In the genomic region with DNA sequence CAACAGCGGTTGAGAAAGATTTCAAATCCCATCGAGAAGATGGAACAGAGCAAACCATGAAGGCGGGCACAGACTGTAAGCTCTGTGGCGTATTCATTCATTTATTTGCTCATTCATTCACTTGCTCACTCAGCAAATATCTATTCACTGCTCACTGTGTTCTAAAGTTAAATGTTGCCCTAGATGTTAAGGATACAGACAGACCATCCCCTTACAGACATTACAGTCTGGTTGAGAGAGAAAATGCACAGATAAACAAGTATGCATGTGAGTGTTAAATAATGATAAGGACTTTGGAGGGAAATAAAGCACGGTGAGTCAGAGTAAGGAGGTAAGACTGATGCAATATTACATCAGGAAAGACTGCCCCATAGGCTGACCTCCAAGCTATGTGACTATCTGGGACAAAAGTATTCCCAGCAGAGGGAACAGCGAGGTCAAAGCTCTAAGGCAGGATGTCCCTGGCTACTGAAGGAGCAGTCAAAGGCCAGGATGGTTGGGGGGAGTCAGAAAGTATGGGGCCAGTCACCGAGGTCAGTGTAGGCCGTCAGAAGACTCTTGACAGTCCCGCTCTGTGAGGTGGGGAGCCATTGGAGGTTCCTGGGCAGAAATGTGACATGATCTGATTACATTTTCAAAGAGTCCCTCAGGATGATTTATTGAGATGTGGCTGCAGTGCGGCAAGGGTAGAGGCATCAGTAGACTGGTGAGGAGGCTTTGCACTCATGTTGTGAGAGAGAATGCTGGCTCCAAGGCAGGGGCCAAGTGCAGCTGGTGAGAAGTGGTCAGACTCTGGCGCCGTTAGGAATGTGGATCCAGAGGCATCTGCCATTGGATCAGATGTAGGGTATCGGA, we compare ENCODE assay signal across 7 cellular contexts. TPM values are rescaled to one million over a fixed set of nuclear protein-coding genes. Genes with fewer than 3 reads are reported as not detected.
DNase-seq lines count a peak whose midpoint lies in the region; ATAC-seq and TF ChIP-seq lines count a peak whose summit lies in the region.

No MANE protein-coding gene starts in this region.

- H3K4me1 Mint-ChIP-seq in GM23338 = peaks cover 64% of the 10 kb centered on the region

- no peaks in the 10 kb centered on the region for H3K9me3 ChIP-seq in iPS-20b (ENCODE audit: insufficient read depth, low read depth, low read length)
- H3K9me3 ChIP-seq in subcutaneous abdominal adipose tissue (ENCODE audit: control insufficient read depth in 5 of 5, low read length in 5 of 5) = no peaks in the 10 kb centered on the region

- no peak overlapping the region for H3K4me3 Mint-ChIP-seq in GM23338

- H3K9ac ChIP-seq in iPS-20b (ENCODE audit: low read depth, low read length) = peak overlapping the region; percentile 4; the same call in 1 of the 2 replicates
- peak overlapping the region in 3 of 5 donors; percentile 0 to 82 (median 9) for H3K9ac ChIP-seq in subcutaneous abdominal adipose tissue (ENCODE audit: low read length in 5 of 5)

- H3K4me2 ChIP-seq in GM23338 = no peak overlapping the region

- no peak overlapping the region for H3K27ac Mint-ChIP-seq in GM23338

- H3K9me3 Mint-ChIP-seq in GM23338 = no peaks in the 10 kb centered on the region

- no peaks in the 10 kb centered on the region for H3K36me3 Mint-ChIP-seq in GM23338 (ENCODE audit: low read depth)

- H3K79me2 ChIP-seq in GM23338 (replicated peaks; ENCODE audit: insufficient read depth) = no peaks in the 10 kb centered on the region

- H3K27ac ChIP-seq in iPS-20b (ENCODE audit: low read length) = no peak overlapping the region
- H3K27ac ChIP-seq in subcutaneous abdominal adipose tissue (ENCODE audit: low read depth, low read length) = peak overlapping the region; percentile 92
- H3K27ac ChIP-seq in GM23338 (ENCODE audit: low read depth) = no peak overlapping the region

- H2AFZ ChIP-seq in GM23338 = no peak overlapping the region

- H3K4me3 ChIP-seq in iPS-20b (ENCODE audit: low read length) (no peak overlapping the region), subcutaneous abdominal adipose tissue (ENCODE audit: low read depth in 1 of 5, low read length in 5 of 5) (no peak overlapping the region), GM23338 (no peak overlapping the region)

- no peaks in the 10 kb centered on the region for H4K20me1 ChIP-seq in GM23338 (replicated peaks; ENCODE audit: insufficient read depth)

- TF ChIP-seq CTCF in GM23338 (conservative IDR thresholded peaks at IDR 0.05; ENCODE audit: low read depth in 2 of 2) = no peak

- no peaks in the 10 kb centered on the region; the same call in 1 of the 2 replicates for H3K27me3 ChIP-seq in iPS-20b (ENCODE audit: insufficient read depth, low read length)
- no peaks in the 10 kb centered on the region for H3K27me3 ChIP-seq in subcutaneous abdominal adipose tissue (ENCODE audit: control insufficient read depth in 5 of 5, insufficient read depth in 4 of 5, low read length in 5 of 5)
- H3K27me3 ChIP-seq in GM23338 (ENCODE audit: insufficient read depth) = no peaks in the 10 kb centered on the region

- H3K4me1 ChIP-seq in iPS-20b (ENCODE audit: insufficient read depth, low read length) (peaks cover 24% of the 10 kb centered on the region), subcutaneous abdominal adipose tissue (ENCODE audit: control insufficient read depth in 5 of 5, insufficient read depth in 5 of 5, low read length in 5 of 5) (peaks cover 18 to 73% (median 69%) of the 10 kb centered on the region in 5 donors), GM23338 (ENCODE audit: insufficient read depth) (peaks cover 30% of the 10 kb centered on the region)

- H3K9me2 ChIP-seq in GM23338 (ENCODE audit: insufficient read depth) = no peaks in the 10 kb centered on the region

- H3K27me3 Mint-ChIP-seq in GM23338 (ENCODE audit: insufficient read depth, low read depth, poor library complexity) = peaks cover 2% of the 10 kb centered on the region

- no peaks in the 10 kb centered on the region for H3K36me3 ChIP-seq in iPS-20b (ENCODE audit: insufficient read depth, low read depth, low read length)
- peaks cover 0 to 2% (median 0%) of the 10 kb centered on the region in 5 donors for H3K36me3 ChIP-seq in subcutaneous abdominal adipose tissue (ENCODE audit: control insufficient read depth in 5 of 5, insufficient read depth in 5 of 5, low read length in 5 of 5)
- H3K36me3 ChIP-seq in GM23338 (ENCODE audit: insufficient read depth) = no peaks in the 10 kb centered on the region

- no peak for ATAC-seq in GM23338

- DNase-seq in LHCN-M2 (ENCODE audit: low read depth) (peak; percentile 69), amniotic epithelial cell (ENCODE audit: low read depth) (peak; percentile 87), KG1 (lab: John Stamatoyannopoulos, UW) (no peak), GM23338 (ENCODE audit: low spot score) (no peak)
- DNase-seq in activated CD4-positive, alpha-beta T cell treated with anti-CD3 and anti-CD28 coated beads, Interleukin-2, amount 50 U/mL, for 1 hour = no peak

- no peaks in the 10 kb centered on the region for H3F3A ChIP-seq in GM23338 (replicated peaks; ENCODE audit: low read depth)

TF ChIP-seq in GM23338, 12 proteins besides CTCF, POLR2A, EP300 and RAD21:
- TF ChIP-seq ZNF331 (CRISPR knock-in tag; IDR thresholded peaks at IDR 0.05; ENCODE audit: low read depth) (no peak), CREB1 (CRISPR knock-in tag; IDR thresholded peaks at IDR 0.05; ENCODE audit: low read depth) (no peak), JUNB (IDR thresholded peaks at IDR 0.05; ENCODE audit: unreplicated experiment) (no peak), EZH2phosphoT487 (IDR thresholded peaks at IDR 0.05; ENCODE audit: unreplicated experiment) (no peak)
- TF ChIP-seq, protein P1, sequence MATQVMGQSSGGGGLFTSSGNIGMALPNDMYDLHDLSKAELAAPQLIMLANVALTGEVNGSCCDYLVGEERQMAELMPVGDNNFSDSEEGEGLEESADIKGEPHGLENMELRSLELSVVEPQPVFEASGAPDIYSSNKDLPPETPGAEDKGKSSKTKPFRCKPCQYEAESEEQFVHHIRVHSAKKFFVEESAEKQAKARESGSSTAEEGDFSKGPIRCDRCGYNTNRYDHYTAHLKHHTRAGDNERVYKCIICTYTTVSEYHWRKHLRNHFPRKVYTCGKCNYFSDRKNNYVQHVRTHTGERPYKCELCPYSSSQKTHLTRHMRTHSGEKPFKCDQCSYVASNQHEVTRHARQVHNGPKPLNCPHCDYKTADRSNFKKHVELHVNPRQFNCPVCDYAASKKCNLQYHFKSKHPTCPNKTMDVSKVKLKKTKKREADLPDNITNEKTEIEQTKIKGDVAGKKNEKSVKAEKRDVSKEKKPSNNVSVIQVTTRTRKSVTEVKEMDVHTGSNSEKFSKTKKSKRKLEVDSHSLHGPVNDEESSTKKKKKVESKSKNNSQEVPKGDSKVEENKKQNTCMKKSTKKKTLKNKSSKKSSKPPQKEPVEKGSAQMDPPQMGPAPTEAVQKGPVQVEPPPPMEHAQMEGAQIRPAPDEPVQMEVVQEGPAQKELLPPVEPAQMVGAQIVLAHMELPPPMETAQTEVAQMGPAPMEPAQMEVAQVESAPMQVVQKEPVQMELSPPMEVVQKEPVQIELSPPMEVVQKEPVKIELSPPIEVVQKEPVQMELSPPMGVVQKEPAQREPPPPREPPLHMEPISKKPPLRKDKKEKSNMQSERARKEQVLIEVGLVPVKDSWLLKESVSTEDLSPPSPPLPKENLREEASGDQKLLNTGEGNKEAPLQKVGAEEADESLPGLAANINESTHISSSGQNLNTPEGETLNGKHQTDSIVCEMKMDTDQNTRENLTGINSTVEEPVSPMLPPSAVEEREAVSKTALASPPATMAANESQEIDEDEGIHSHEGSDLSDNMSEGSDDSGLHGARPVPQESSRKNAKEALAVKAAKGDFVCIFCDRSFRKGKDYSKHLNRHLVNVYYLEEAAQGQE (IDR thresholded peaks at IDR 0.05; ENCODE audit: unreplicated experiment) = no peak

RNA-seq across cellular contexts. Expression of a gene that starts 37.9 kb away (rescaled TPM):
- total RNA-seq in LHCN-M2 (2014; rRNA removed) = 17.7 and 24.4 TPM in 2 replicates
- polyA plus RNA-seq in LHCN-M2 (2012) = 5.0 TPM
- total RNA-seq in GM23338 (2014; rRNA removed; shearing (Covaris generic)) = 1.3 and 3.2 TPM in 2 replicates
- 0.49 and 0.55 TPM in 2 replicates for polyA plus RNA-seq in GM23338 (2016; fragmentation: Nextera tagmentation; extraction: Ambion mirVana)

Comparison
In these comparisons a context has a peak if more than half of its experiments do, and no peak if none do; other contexts are left out.
1. DNase-seq: peak in LHCN-M2 (single experiment) and amniotic epithelial cell (single experiment); none in KG1 (single experiment), activated CD4-positive, alpha-beta T cell treated with anti-CD3 and anti-CD28 coated beads, Interleukin-2, amount 50 U/mL, for 1 hour (single experiment) and GM23338 (single experiment).